ENCODE assay signal across 8 cellular contexts in genomic region chr20:62066339-62066982, GRCh38. TPM values are rescaled to one million over a fixed set of nuclear protein-coding genes. Genes with fewer than 3 reads are reported as not detected.
DNase-seq lines count a peak whose midpoint lies in the region; ATAC-seq and TF ChIP-seq lines count a peak whose summit lies in the region.

No MANE protein-coding gene starts in this region.

- in situ Hi-C loops in GM23248 (cut with MboI): no loop called here

- H3K4me3 ChIP-seq in GM23248: peak overlapping the region; percentile 79
- peak overlapping the region; percentile 53 for H3K4me3 ChIP-seq in kidney epithelial cell (ENCODE audit: low read depth, low read length)

- peaks cover 12% of the 10 kb centered on the region for H3F3A ChIP-seq in GM23248 (ENCODE audit: insufficient read depth)

- H3K27me3 ChIP-seq in GM23248 (replicated peaks; ENCODE audit: insufficient read depth): no peaks in the 10 kb centered on the region
- no peaks in the 10 kb centered on the region for H3K27me3 ChIP-seq in kidney epithelial cell (ENCODE audit: control insufficient read depth, insufficient read depth, low read length)

- TF ChIP-seq CTCF in kidney epithelial cell (IDR thresholded peaks at IDR 0.05; ENCODE audit: insufficient read depth, low read length, poor library complexity, severe bottlenecking): no peak

- H3K36me3 ChIP-seq in GM23248 (ENCODE audit: low read depth) (no peaks in the 10 kb centered on the region), kidney epithelial cell (ENCODE audit: control insufficient read depth, insufficient read depth, low read length) (no peaks in the 10 kb centered on the region)

- H3K9me3 ChIP-seq in GM23248 (ENCODE audit: low read depth): no peaks in the 10 kb centered on the region

- H2AFZ ChIP-seq in GM23248: peak overlapping the region; percentile 83

- peaks cover 29% of the 10 kb centered on the region for H3K79me2 ChIP-seq in GM23248 (ENCODE audit: insufficient read depth)

- no peak for ATAC-seq in HG02798 (IDR thresholded peaks at IDR 0.05; ENCODE audit: poor library complexity, unreplicated experiment)

- H3K4me2 ChIP-seq in GM23248 (ENCODE audit: unreplicated experiment): peak overlapping the region; percentile 79

- no peaks in the 10 kb centered on the region for H3K9me2 ChIP-seq in GM23248 (ENCODE audit: insufficient read depth)

- DNase-seq in ELF-1 (ENCODE audit: low read depth, low spot score): peak; percentile 91
- peak; percentile 66 for DNase-seq in GM23248
- peak; percentile 42 for DNase-seq in LoVo (ENCODE audit: low spot score)
- peak; percentile 79 for DNase-seq in SW480 (ENCODE audit: low spot score)
- DNase-seq in caudate nucleus (lab: John Stamatoyannopoulos, UW): peak in 38 of 61 donors; percentile 8 to 79 (median 44)
- DNase-seq in kidney epithelial cell (ENCODE audit: low read depth): peak; percentile 21
- DNase-seq in stimulated activated CD4-positive, alpha-beta T cell treated with anti-CD3 and anti-CD28 coated beads, Interleukin-15, amount 100 ng/mL, for 24 hours: peak; percentile 60

- H3K9ac ChIP-seq in GM23248: peak overlapping the region; percentile 88

- no peaks in the 10 kb centered on the region for H4K20me1 ChIP-seq in GM23248 (ENCODE audit: insufficient read depth)

- peak overlapping the region; percentile 64 for H3K27ac ChIP-seq in GM23248
- H3K27ac ChIP-seq in caudate nucleus (ENCODE audit: low read depth, low read length): peak overlapping the region; percentile 73

- 0 to 1% methylated on average over 28 to 30 of the region's 47 CpGs for WGBS in GM23248 (ENCODE audit: low coverage in 1 of 2, low lambda C conversion rate in 2 of 2, missing lambda C conversion rate in 2 of 2), 2 experiments

- peaks cover 10% of the 10 kb centered on the region; the same call in 1 of the 2 replicates for H3K4me1 ChIP-seq in GM23248 (ENCODE audit: insufficient read depth)

RNA-seq across cellular contexts. Expression of gene TAF4, which starts 0.8 kb away (rescaled TPM):
- total RNA-seq in GM23248 (2014; rRNA removed; shearing (Covaris generic)): 2.9 and 4.2 TPM in 2 replicates
- polyA plus RNA-seq in GM23248 (2016; fragmentation: Nextera tagmentation; extraction: Ambion mirVana): 0.80 and 1.4 TPM in 2 replicates
- 5.9 and 24.9 TPM in 2 replicates for total RNA-seq in kidney epithelial cell

RNA-seq across cellular contexts. Expression of gene LSM14B, which starts 55.8 kb away (rescaled TPM):
- total RNA-seq in GM23248 (2014; rRNA removed; shearing (Covaris generic)): 28.0 and 30.0 TPM in 2 replicates
- 1.0 and 1.3 TPM in 2 replicates for polyA plus RNA-seq in GM23248 (2016; fragmentation: Nextera tagmentation; extraction: Ambion mirVana)
- 23.3 and 34.2 TPM in 2 replicates for total RNA-seq in kidney epithelial cell

Comparison
In these comparisons a context has a peak if more than half of its experiments do, and no peak if none do; other contexts are left out.
1. DNase-seq: peak in every context shown above with its lines; median percentile 91 in ELF-1; 79 in SW480; 66 in GM23248; 60 in stimulated activated CD4-positive, alpha-beta T cell treated with anti-CD3 and anti-CD28 coated beads, Interleukin-15, amount 100 ng/mL, for 24 hours; 44 in caudate nucleus; 42 in LoVo; 21 in kidney epithelial cell.